10 cellular contexts compared by ENCODE assay signal in the genomic region with DNA sequence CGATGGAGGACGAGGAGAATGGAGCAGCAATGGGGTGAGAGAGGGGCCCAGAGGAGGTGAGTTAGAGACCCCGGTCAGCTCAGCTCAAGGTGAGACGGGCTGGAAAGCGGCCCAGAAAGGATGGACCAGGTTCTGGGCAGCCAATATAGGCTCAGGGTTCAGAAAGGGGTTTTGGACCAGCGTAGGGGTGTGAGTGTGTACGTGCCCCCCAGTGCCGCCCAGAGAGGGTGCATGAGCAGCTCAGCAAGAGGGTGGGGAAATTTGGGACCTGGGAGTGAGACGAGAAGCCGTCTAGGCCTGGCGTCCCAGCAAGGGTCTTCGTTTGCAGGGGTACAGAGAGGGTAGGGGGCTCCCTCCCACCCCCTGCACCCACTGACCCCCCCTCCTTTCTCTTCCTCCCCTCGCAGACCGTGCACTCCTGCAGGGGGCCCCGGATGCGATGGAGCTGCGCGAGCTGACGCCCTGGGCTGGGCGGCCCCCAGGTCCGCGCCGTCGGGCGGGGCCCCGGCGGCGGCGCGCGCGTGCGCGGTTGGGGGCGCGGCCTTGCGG. TPM values are rescaled to one million over a fixed set of nuclear protein-coding genes. Genes with fewer than 3 reads are reported as not detected.
DNase-seq lines count a peak whose midpoint lies in the region; ATAC-seq, FAIRE-seq and TF ChIP-seq lines count a peak whose summit lies in the region.
"Had no signal": no experiment of that assay in that cellular context is flagged by ENCODE, and none has a peak within 500 bp of the region (broad histone marks: within the 10 kb centered on the region; RNA-seq: fewer than 3 reads in every experiment).

No MANE protein-coding gene starts in this region.

- intact Hi-C loops in activated CD8-positive, alpha-beta T cell treated with anti-CD3 and anti-CD28 coated beads for 36 hours (cut with micrococcal nuclease) = no loop called here

- no peak for ATAC-seq in activated CD8-positive, alpha-beta T cell treated with anti-CD3 and anti-CD28 coated beads for 36 hours

- H3K9me3 Mint-ChIP-seq in activated CD8-positive, alpha-beta T cell treated with anti-CD3 and anti-CD28 coated beads for 36 hours = no peaks in the 10 kb centered on the region

- peak overlapping the region; percentile 79 for H3K27ac Mint-ChIP-seq in activated CD8-positive, alpha-beta T cell treated with anti-CD3 and anti-CD28 coated beads for 36 hours

- WGBS in small intestine, 3 donors = 12 to 19% (median 14%) methylated on average over 25 to 37 of the region's 37 CpGs

- H3K36me3 ChIP-seq in iPS-15b (ENCODE audit: control insufficient read depth, insufficient read depth, low read length) = no peaks in the 10 kb centered on the region
- peaks cover 0 to 2% of the 10 kb centered on the region in 2 donors for H3K36me3 ChIP-seq in small intestine (ENCODE audit: control insufficient read depth in 2 of 2, insufficient read depth in 2 of 2, low read length in 2 of 2)

- H3K27ac ChIP-seq in small intestine (ENCODE audit: low read depth in 1 of 2, low read length in 1 of 2) = peak overlapping the region; percentile 76 to 92

- H3K4me1 ChIP-seq in iPS-15b (ENCODE audit: control insufficient read depth, insufficient read depth, low read length) = peaks cover 3% of the 10 kb centered on the region
- H3K4me1 ChIP-seq in small intestine (ENCODE audit: control insufficient read depth in 2 of 2, insufficient read depth in 1 of 2, low read depth in 1 of 2, low read length in 1 of 2) = no peaks in the 10 kb centered on the region

- POLR2A ChIA-PET in activated CD8-positive, alpha-beta T cell treated with anti-CD3 and anti-CD28 coated beads for 36 hours (lab: Charles Lee) = interaction anchor here (1.0 to 3.5 kb wide), 11 partner anchors 12 to 151 kb away, joined by 3 to 34 read pairs (median 6); a partner anchor contains a TSS

- no peaks in the 10 kb centered on the region for H3K27me3 ChIP-seq in iPS-15b (ENCODE audit: control insufficient read depth, insufficient read depth, low read length)
- H3K27me3 ChIP-seq in small intestine (ENCODE audit: control insufficient read depth in 2 of 2, insufficient read depth in 2 of 2, low read length in 2 of 2) = no peaks in the 10 kb centered on the region

- CTCF ChIA-PET in activated CD8-positive, alpha-beta T cell treated with anti-CD3 and anti-CD28 coated beads for 36 hours (lab: Charles Lee) = interaction anchor here (0.7 to 3.5 kb wide), 7 partner anchors 20 to 195 kb away, joined by 3 to 36 read pairs (median 3); a partner anchor contains a TSS

- peaks cover 7% of the 10 kb centered on the region for H3K4me1 Mint-ChIP-seq in activated CD8-positive, alpha-beta T cell treated with anti-CD3 and anti-CD28 coated beads for 36 hours (ENCODE audit: low read depth)

- DNase-seq in NCI-H146 (lab: John Stamatoyannopoulos, UW) = peak; percentile 33
- no peak for DNase-seq in NCI-H146 treated with DMSO at 0.1 percent for 48 hours (lab: John Stamatoyannopoulos, UW; ENCODE audit: unreplicated experiment)
- DNase-seq in activated CD8-positive, alpha-beta T cell treated with anti-CD3 and anti-CD28 coated beads for 36 hours = no peak
- DNase-seq in small intestine = no peak
- DNase-seq in DMS79 treated with DMSO at 0.1 percent for 48 hours (lab: John Stamatoyannopoulos, UW) = no peak
- DNase-seq in central memory CD4-positive, alpha-beta T cell = no peak
- no peak for DNase-seq in medulla oblongata (ENCODE audit: extremely low spot score)

- TF ChIP-seq CTCF in activated CD8-positive, alpha-beta T cell treated with anti-CD3 and anti-CD28 coated beads for 36 hours (IDR thresholded peaks at IDR 0.05) = no peak

- H3K9ac ChIP-seq in iPS-15b (ENCODE audit: low read depth, low read length) = no peak overlapping the region

- H3K27me3 Mint-ChIP-seq in activated CD8-positive, alpha-beta T cell treated with anti-CD3 and anti-CD28 coated beads for 36 hours = no peaks in the 10 kb centered on the region

- FAIRE-seq in small intestine (lab: Jason Lieb, UNC) = no peak

- H3K4me3 ChIP-seq in iPS-15b (ENCODE audit: low read depth, low read length) (peak overlapping the region; percentile 86), small intestine (ENCODE audit: low read depth in 1 of 2, low read length in 2 of 2) (peak overlapping the region; percentile 31 to 40)

- no peaks in the 10 kb centered on the region for H3K9me3 ChIP-seq in iPS-15b (ENCODE audit: control insufficient read depth, insufficient read depth, low read length)
- no peaks in the 10 kb centered on the region for H3K9me3 ChIP-seq in small intestine (ENCODE audit: control insufficient read depth, low read depth)

- peak overlapping the region; percentile 73 for H3K4me3 Mint-ChIP-seq in activated CD8-positive, alpha-beta T cell treated with anti-CD3 and anti-CD28 coated beads for 36 hours

- H3K36me3 Mint-ChIP-seq in activated CD8-positive, alpha-beta T cell treated with anti-CD3 and anti-CD28 coated beads for 36 hours (ENCODE audit: low read depth) = no peaks in the 10 kb centered on the region

RNA-seq across cellular contexts. Expression of a gene that starts 12.1 kb away (rescaled TPM):
- total RNA-seq in activated CD8-positive, alpha-beta T cell treated with anti-CD3 and anti-CD28 coated beads for 36 hours = not detected
- 10 to 100 TPM; 22.4 to 34.6 (median 23.9) TPM for polyA plus RNA-seq in small intestine
- total RNA-seq: A172, cerebellum had no signal

RNA-seq across cellular contexts. Expression of a gene that starts 22.5 kb away (rescaled TPM):
- under 1 TPM in 1 of 2 experiments, not detected in 1; 0.72 TPM for total RNA-seq in activated CD8-positive, alpha-beta T cell treated with anti-CD3 and anti-CD28 coated beads for 36 hours
- polyA plus RNA-seq in small intestine = 1 to 10 TPM in 2 of 3 donors, not detected in 1; 2.9 to 3.0 TPM
- total RNA-seq: A172, cerebellum had no signal

RNA-seq across cellular contexts. Expression of a gene that starts 23.8 kb away (rescaled TPM):
- not detected for total RNA-seq in activated CD8-positive, alpha-beta T cell treated with anti-CD3 and anti-CD28 coated beads for 36 hours
- polyA plus RNA-seq in small intestine = 100 to 1,000 TPM in 1 of 3 donors, 10 to 100 TPM in 2; 47.0 to 114 (median 50.1) TPM
- total RNA-seq: A172 had no signal

RNA-seq across cellular contexts. Expression of a gene that starts 36.5 kb away (rescaled TPM):
- 10 to 100 TPM; 69.6 to 74.5 TPM for total RNA-seq in activated CD8-positive, alpha-beta T cell treated with anti-CD3 and anti-CD28 coated beads for 36 hours
- 10 to 100 TPM; 41.2 to 43.8 (median 42.6) TPM for polyA plus RNA-seq in small intestine

RNA-seq across cellular contexts. Expression of a gene that starts 42.9 kb away (rescaled TPM):
- 1 to 10 TPM; 4.4 to 5.0 TPM for total RNA-seq in activated CD8-positive, alpha-beta T cell treated with anti-CD3 and anti-CD28 coated beads for 36 hours
- 1 to 10 TPM; 9.0 to 9.7 (median 9.4) TPM for polyA plus RNA-seq in small intestine
